ENCODE assay signal across 8 cellular contexts in the genomic region with DNA sequence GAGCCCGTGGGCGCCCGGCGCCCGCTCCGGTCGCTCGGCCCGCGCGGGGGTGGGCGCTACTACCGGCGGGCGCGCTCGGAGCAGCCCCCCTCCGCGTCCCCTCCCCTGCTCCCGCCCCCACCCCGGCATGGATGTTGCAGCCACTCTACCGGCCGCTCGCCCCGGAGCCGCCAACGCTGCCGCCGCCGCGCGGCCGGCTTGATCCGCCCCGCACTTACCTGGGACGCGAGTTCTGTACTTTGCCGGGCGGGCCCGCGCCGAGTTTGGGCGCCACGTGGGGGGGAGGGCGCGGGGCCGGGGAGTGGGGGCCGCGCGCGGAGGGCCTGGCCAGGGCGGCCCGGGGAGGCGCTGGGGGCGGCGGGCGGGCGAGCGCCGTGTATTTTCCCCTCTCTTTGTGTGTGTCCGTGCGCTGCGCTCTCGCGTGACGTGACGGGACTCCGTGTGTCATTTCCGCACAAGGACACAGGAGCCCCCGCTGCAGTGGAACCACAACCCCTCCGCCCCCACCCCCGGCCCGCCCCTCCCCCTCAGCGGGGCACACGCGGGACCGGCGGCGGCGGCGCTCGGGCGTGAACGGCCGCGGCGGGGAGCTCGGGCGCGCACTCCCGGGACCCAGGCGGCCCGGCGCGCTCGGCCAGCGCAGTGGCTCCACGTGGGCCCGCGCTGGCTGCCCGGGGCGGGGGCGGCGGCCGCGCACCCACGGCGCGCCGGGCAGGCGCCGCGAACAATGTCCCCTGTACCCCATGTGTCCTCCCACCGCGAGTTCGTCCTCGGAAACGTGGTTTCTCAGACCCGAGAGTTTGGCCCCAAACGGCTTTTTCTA. TPM values are rescaled to one million over a fixed set of nuclear protein-coding genes. Genes with fewer than 3 reads are reported as not detected.
A peak's percentile ranks its signal among the peaks of the same experiment; 100 is the strongest.
DNase-seq lines count a peak whose midpoint lies in the region; ATAC-seq and TF ChIP-seq lines count a peak whose summit lies in the region.

Gene BEND3, minus strand, starts transcription at position 644 of the 823 bp plus-strand sequence. CDS start 16,230 bp downstream, outside the sequence.

- no peaks in the 10 kb centered on the region for H3K9me3 Mint-ChIP-seq in activated naive CD8-positive, alpha-beta T cell treated with anti-CD3 and anti-CD28 coated beads, Interleukin-2, amount 10 ng/mL, durations not matched to agents 7 days and 5 days

- DNase-seq in NCI-H345 (lab: John Stamatoyannopoulos, UW): peak; percentile 64
- DNase-seq in NCI-H345 treated with DMSO at 0.1 percent for 48 hours (lab: John Stamatoyannopoulos, UW; ENCODE audit: unreplicated experiment): no peak
- peak; percentile 38 to 66 (median 65) for DNase-seq in Peyer's patch
- DNase-seq in activated naive CD8-positive, alpha-beta T cell treated with anti-CD3 and anti-CD28 coated beads, Interleukin-2, amount 10 ng/mL, durations not matched to agents 7 days and 5 days: no peak
- DNase-seq in left ventricle myocardium inferior: peak; percentile 40
- peak; percentile 37 to 71 for DNase-seq in psoas muscle
- DNase-seq in KG1 (lab: John Stamatoyannopoulos, UW): no peak

- H3K4me3 Mint-ChIP-seq in activated naive CD8-positive, alpha-beta T cell treated with anti-CD3 and anti-CD28 coated beads, Interleukin-2, amount 10 ng/mL, durations not matched to agents 7 days and 5 days: peak within 1 kb of the TSS; percentile 80

- TF ChIP-seq CTCF in Peyer's patch (IDR thresholded peaks at IDR 0.05) (no peak), left ventricle myocardium inferior (IDR thresholded peaks at IDR 0.05; ENCODE audit: borderline replicate concordance) (no peak), psoas muscle (IDR thresholded peaks at IDR 0.05) (no peak)

- peaks cover 1% of the 10 kb centered on the region for H3K36me3 Mint-ChIP-seq in activated naive CD8-positive, alpha-beta T cell treated with anti-CD3 and anti-CD28 coated beads, Interleukin-2, amount 10 ng/mL, durations not matched to agents 7 days and 5 days

- WGBS in psoas muscle, 3 donors: 0 to 1% (median 1%) methylated on average over 47 to 120 of the region's 120 CpGs

- H3K27ac ChIP-seq in Peyer's patch (peak within 1 kb of the TSS; percentile 58 to 82 (median 76)), left ventricle myocardium inferior (replicated peaks) (peak within 1 kb of the TSS; percentile 63), psoas muscle (peak within 1 kb of the TSS; percentile 86)

- H3K27me3 Mint-ChIP-seq in activated naive CD8-positive, alpha-beta T cell treated with anti-CD3 and anti-CD28 coated beads, Interleukin-2, amount 10 ng/mL, durations not matched to agents 7 days and 5 days: peaks cover 23% of the 10 kb centered on the region

- TF ChIP-seq POLR2A in Peyer's patch (IDR thresholded peaks at IDR 0.05): no peak

- POLR2A ChIA-PET in activated naive CD8-positive, alpha-beta T cell treated with anti-CD3 and anti-CD28 coated beads, Interleukin-2, amount 10 ng/mL, durations not matched to agents 7 days and 5 days (lab: Charles Lee): interaction anchor here (1.1 to 1.5 kb wide), 3 partner anchors 10 to 543 kb away, joined by 3 to 8 read pairs (median 6); partner anchors contain the start of gene MTRES1

- ATAC-seq in HG03039 (IDR thresholded peaks at IDR 0.05; ENCODE audit: unreplicated experiment): peak; percentile 12
- peak; percentile 19 for ATAC-seq in activated naive CD8-positive, alpha-beta T cell treated with anti-CD3 and anti-CD28 coated beads, Interleukin-2, amount 10 ng/mL, durations not matched to agents 7 days and 5 days (ENCODE audit: low read depth)
- peak; percentile 16 to 46 (median 41) for ATAC-seq in psoas muscle

- peaks cover 14% of the 10 kb centered on the region for H3K4me1 Mint-ChIP-seq in activated naive CD8-positive, alpha-beta T cell treated with anti-CD3 and anti-CD28 coated beads, Interleukin-2, amount 10 ng/mL, durations not matched to agents 7 days and 5 days

- H3K27ac Mint-ChIP-seq in activated naive CD8-positive, alpha-beta T cell treated with anti-CD3 and anti-CD28 coated beads, Interleukin-2, amount 10 ng/mL, durations not matched to agents 7 days and 5 days: peak within 1 kb of the TSS; percentile 54

- H3K36me3 ChIP-seq in Peyer's patch (no peaks in the 10 kb centered on the region), left ventricle myocardium inferior (no peaks in the 10 kb centered on the region), psoas muscle (ENCODE audit: insufficient read depth in 1 of 2, low read depth in 1 of 2) (no peaks in the 10 kb centered on the region)

- H3K4me3 ChIP-seq in Peyer's patch (peak within 1 kb of the TSS; percentile 62 to 95 (median 76)), left ventricle myocardium inferior (peak within 1 kb of the TSS; percentile 83), psoas muscle (peak within 1 kb of the TSS; percentile 94)

- H3K4me1 ChIP-seq in Peyer's patch: peaks cover 0 to 11% (median 0%) of the 10 kb centered on the region in 4 donors
- peaks cover 24% of the 10 kb centered on the region for H3K4me1 ChIP-seq in left ventricle myocardium inferior
- H3K4me1 ChIP-seq in psoas muscle: peaks cover 12% of the 10 kb centered on the region

- intact Hi-C loops in left ventricle myocardium inferior (cut with micrococcal nuclease): no loop called here
- intact Hi-C loops in psoas muscle (cut with DNase I): loop anchor here (1.0 to 5.0 kb wide), 3 partner anchors 38 to 88 kb away; partner anchors contain the start of gene MTRES1 (in 2 of the 2)

- H3K9me3 ChIP-seq in Peyer's patch: no peaks in the 10 kb centered on the region
- H3K9me3 ChIP-seq in left ventricle myocardium inferior (replicated peaks): no peaks in the 10 kb centered on the region
- no peaks in the 10 kb centered on the region for H3K9me3 ChIP-seq in psoas muscle

- H3K27me3 ChIP-seq in Peyer's patch (no peaks in the 10 kb centered on the region), left ventricle myocardium inferior (ENCODE audit: low read depth) (peaks cover 7% of the 10 kb centered on the region), psoas muscle (ENCODE audit: insufficient read depth in 3 of 3, low read length in 2 of 3) (no peaks in the 10 kb centered on the region)

RNA-seq across cellular contexts. Expression of gene BEND3, which starts in this region (rescaled TPM):
- total RNA-seq in Peyer's patch: 1 to 10 TPM; 2.6 to 8.3 (median 6.1) TPM
- 1 to 10 TPM; 2.2 to 2.4 TPM for total RNA-seq in activated naive CD8-positive, alpha-beta T cell treated with anti-CD3 and anti-CD28 coated beads, Interleukin-2, amount 10 ng/mL, durations not matched to agents 7 days and 5 days
- total RNA-seq in left ventricle myocardium inferior: 1.5 TPM
- 1 to 10 TPM; 1.6 to 3.8 (median 1.7) TPM for total RNA-seq in psoas muscle
- polyA plus RNA-seq in psoas muscle: 1 to 10 TPM in 2 of 3 donors, under 1 TPM in 1; 0.52 to 2.0 (median 1.0) TPM

Comparison
In these comparisons a context has a peak if more than half of its experiments do, and no peak if none do; other contexts are left out.
1. DNase-seq: peak in NCI-H345 (single experiment), Peyer's patch (3 of 3), left ventricle myocardium inferior (single experiment) and psoas muscle (2 of 2); none in NCI-H345 treated with DMSO at 0.1 percent for 48 hours (single experiment), activated naive CD8-positive, alpha-beta T cell treated with anti-CD3 and anti-CD28 coated beads, Interleukin-2, amount 10 ng/mL, durations not matched to agents 7 days and 5 days (single experiment) and KG1 (single experiment).
2. Peak in every context shown above with its lines, with median percentiles within 50 percentile points of each other: ATAC-seq, H3K27ac ChIP-seq and H3K4me3 ChIP-seq.